Comparison of ENCODE assay signal across 10 cellular contexts in genomic region chr4:38806251-38806650, GRCh38. TPM values are rescaled to one million over a fixed set of nuclear protein-coding genes. Genes with fewer than 3 reads are reported as not detected.
DNase-seq lines count a peak whose midpoint lies in the region; ATAC-seq, FAIRE-seq and TF ChIP-seq lines count a peak whose summit lies in the region.
"Not testable (repeated sequence)": the region's sequence is repeated elsewhere in the genome, so short reads cannot be mapped to it uniquely, and the experiment has no call there.
"Had no signal": no experiment of that assay in that cellular context is flagged by ENCODE, and none has a peak within 500 bp of the region (broad histone marks: within the 10 kb centered on the region; RNA-seq: fewer than 3 reads in every experiment).

No MANE protein-coding gene starts in this region.

- POLR2A ChIA-PET in naive thymus-derived CD4-positive, alpha-beta T cell (lab: Charles Lee) = not testable (repeated sequence)

- not testable (repeated sequence) for TF ChIP-seq POLR2A in GM12892 (IDR thresholded peaks at IDR 0.05; ENCODE audit: low read depth, low read length); Peyer's patch (IDR thresholded peaks at IDR 0.05)

- ATAC-seq in activated T-cell treated with anti-CD3 and anti-CD28 coated beads, Interleukin-2, amount 50 U/mL, for 4 hours; naive thymus-derived CD4-positive, alpha-beta T cell; stimulated activated memory B cell treated with anti-CD40 and anti-IgM and Interleukin-4, amounts not matched to agents 10 μg/mL and 1 μg/mL and 100 μg/mL, for 72 hours: not testable (repeated sequence)

- peaks cover 17% of the 10 kb centered on the region for H3K36me3 Mint-ChIP-seq in activated T-cell treated with anti-CD3 and anti-CD28 coated beads, Interleukin-2, amount 50 U/mL, for 4 hours (ENCODE audit: insufficient read depth)
- H3K36me3 Mint-ChIP-seq in naive thymus-derived CD4-positive, alpha-beta T cell = peaks cover 14 to 30% (median 22%) of the 10 kb centered on the region in 5 donors
- peaks cover 27% of the 10 kb centered on the region for H3K36me3 Mint-ChIP-seq in stimulated activated memory B cell treated with anti-CD40 and anti-IgM and Interleukin-4, amounts not matched to agents 10 μg/mL and 1 μg/mL and 100 μg/mL, for 72 hours

- H3K27ac ChIP-seq in Peyer's patch (peak overlapping the region in 3 of 4 donors; percentile 66 to 81 (median 69)), caudate nucleus (ENCODE audit: low read depth, low read length) (peak overlapping the region; percentile 85), left ventricle myocardium inferior (replicated peaks) (peak overlapping the region; percentile 81)
- H3K27ac ChIP-seq in naive thymus-derived CD4-positive, alpha-beta T cell (ENCODE audit: low read depth, low read length) = peak overlapping the region; percentile 61

- not testable (repeated sequence) for H3K27me3 Mint-ChIP-seq in activated T-cell treated with anti-CD3 and anti-CD28 coated beads, Interleukin-2, amount 50 U/mL, for 4 hours (ENCODE audit: low read depth); naive thymus-derived CD4-positive, alpha-beta T cell; stimulated activated memory B cell treated with anti-CD40 and anti-IgM and Interleukin-4, amounts not matched to agents 10 μg/mL and 1 μg/mL and 100 μg/mL, for 72 hours

- DNase-seq in GM12892 (ENCODE audit: insufficient read length); Peyer's patch; activated T-cell treated with anti-CD3 and anti-CD28 coated beads, Interleukin-2, amount 50 U/mL, for 4 hours; caudate nucleus (lab: John Stamatoyannopoulos, UW); left ventricle myocardium inferior; naive thymus-derived CD4-positive, alpha-beta T cell: not testable (repeated sequence)

- not testable (repeated sequence) for H3K4me3 ChIP-seq in Peyer's patch
- H3K4me3 ChIP-seq in left ventricle myocardium inferior = peak overlapping the region; percentile 55
- peak overlapping the region; percentile 51 for H3K4me3 ChIP-seq in naive thymus-derived CD4-positive, alpha-beta T cell (ENCODE audit: low read length)

- not testable (repeated sequence) for H3K9me3 ChIP-seq in Peyer's patch; left ventricle myocardium inferior (replicated peaks)
- peaks cover 0 to 19% (median 0%) of the 10 kb centered on the region in 3 experiments for H3K9me3 ChIP-seq in naive thymus-derived CD4-positive, alpha-beta T cell (ENCODE audit: control insufficient read depth in 2 of 3, low read length in 3 of 3)

- H3K4me1 Mint-ChIP-seq in activated T-cell treated with anti-CD3 and anti-CD28 coated beads, Interleukin-2, amount 50 U/mL, for 4 hours (ENCODE audit: low read depth) = peaks cover 38% of the 10 kb centered on the region
- H3K4me1 Mint-ChIP-seq in naive thymus-derived CD4-positive, alpha-beta T cell = peaks cover 27 to 41% (median 39%) of the 10 kb centered on the region in 7 donors
- peaks cover 59% of the 10 kb centered on the region for H3K4me1 Mint-ChIP-seq in stimulated activated memory B cell treated with anti-CD40 and anti-IgM and Interleukin-4, amounts not matched to agents 10 μg/mL and 1 μg/mL and 100 μg/mL, for 72 hours

- not testable (repeated sequence) for H3K9me3 Mint-ChIP-seq in activated T-cell treated with anti-CD3 and anti-CD28 coated beads, Interleukin-2, amount 50 U/mL, for 4 hours; stimulated activated memory B cell treated with anti-CD40 and anti-IgM and Interleukin-4, amounts not matched to agents 10 μg/mL and 1 μg/mL and 100 μg/mL, for 72 hours
- H3K9me3 Mint-ChIP-seq in naive thymus-derived CD4-positive, alpha-beta T cell = peaks cover 6 to 28% (median 13%) of the 10 kb centered on the region in 11 donors

- peak overlapping the region in 5 of 9 donors; percentile 62 to 99 (median 94) for H3K27ac Mint-ChIP-seq in naive thymus-derived CD4-positive, alpha-beta T cell
- peak overlapping the region; percentile 97 for H3K27ac Mint-ChIP-seq in stimulated activated memory B cell treated with anti-CD40 and anti-IgM and Interleukin-4, amounts not matched to agents 10 μg/mL and 1 μg/mL and 100 μg/mL, for 72 hours

- H3K4me1 ChIP-seq in Peyer's patch = peaks cover 0 to 10% (median 5%) of the 10 kb centered on the region in 4 donors
- peaks cover 20% of the 10 kb centered on the region for H3K4me1 ChIP-seq in left ventricle myocardium inferior
- H3K4me1 ChIP-seq in naive thymus-derived CD4-positive, alpha-beta T cell (ENCODE audit: control insufficient read depth in 2 of 2, insufficient read depth in 2 of 2, low read length in 2 of 2) = peaks cover 8 to 12% of the 10 kb centered on the region in 2 donors

- intact Hi-C loops in left ventricle myocardium inferior (cut with micrococcal nuclease); naive thymus-derived CD4-positive, alpha-beta T cell (cut with micrococcal nuclease): not testable (repeated sequence)

- H3K4me3 Mint-ChIP-seq in activated T-cell treated with anti-CD3 and anti-CD28 coated beads, Interleukin-2, amount 50 U/mL, for 4 hours = peak overlapping the region; percentile 82
- H3K4me3 Mint-ChIP-seq in naive thymus-derived CD4-positive, alpha-beta T cell = peak overlapping the region in 9 of 10 donors; percentile 25 to 94 (median 90)
- peak overlapping the region; percentile 39 for H3K4me3 Mint-ChIP-seq in stimulated activated memory B cell treated with anti-CD40 and anti-IgM and Interleukin-4, amounts not matched to agents 10 μg/mL and 1 μg/mL and 100 μg/mL, for 72 hours

- not testable (repeated sequence) for H3K27me3 ChIP-seq in Peyer's patch; left ventricle myocardium inferior (ENCODE audit: low read depth); naive thymus-derived CD4-positive, alpha-beta T cell (ENCODE audit: control insufficient read depth in 2 of 2, insufficient read depth in 2 of 2, low read length in 2 of 2)

- TF ChIP-seq CTCF in Peyer's patch (IDR thresholded peaks at IDR 0.05); left ventricle myocardium inferior (IDR thresholded peaks at IDR 0.05; ENCODE audit: borderline replicate concordance): not testable (repeated sequence)

- CTCF ChIA-PET in naive thymus-derived CD4-positive, alpha-beta T cell (lab: Charles Lee) = interaction anchor here (3.0 kb wide), 1 partner anchor 25 kb away, joined by 22 read pairs; the partner anchor contains the start of gene TLR10

- FAIRE-seq in GM12892 (lab: Jason Lieb, UNC) = peak; percentile 24

- H3K36me3 ChIP-seq in Peyer's patch = not testable (repeated sequence)
- H3K36me3 ChIP-seq in left ventricle myocardium inferior = peaks cover 10% of the 10 kb centered on the region
- H3K36me3 ChIP-seq in naive thymus-derived CD4-positive, alpha-beta T cell (ENCODE audit: control insufficient read depth in 2 of 3, insufficient read depth in 3 of 3, low read length in 3 of 3) = peaks cover 0 to 15% (median 0%) of the 10 kb centered on the region in 3 experiments

RNA-seq across cellular contexts. Expression of gene TLR1, which starts 1.7 kb away (rescaled TPM):
- polyA plus RNA-seq in GM12892 (2012; ENCODE audit: missing spikeins) = 15.9 TPM
- total RNA-seq in Peyer's patch (10 to 100 TPM in 2 of 4 donors, 1 to 10 TPM in 2; 2.3 to 33.8 (median 8.5) TPM), left ventricle myocardium inferior (3.5 TPM)
- 1 to 10 TPM in 2 of 3 donors, under 1 TPM in 1; 0.53 to 2.0 (median 1.1) TPM for total RNA-seq in activated T-cell treated with anti-CD3 and anti-CD28 coated beads, Interleukin-2, amount 50 U/mL, for 4 hours
- total RNA-seq in naive thymus-derived CD4-positive, alpha-beta T cell = 10 to 100 TPM; 11.8 to 41.9 (median 17.7) TPM
- polyA plus RNA-seq in naive thymus-derived CD4-positive, alpha-beta T cell = 10 to 100 TPM; 22.1 to 23.0 TPM
- total RNA-seq: Caco-2 had no signal

RNA-seq across cellular contexts. Expression of gene TLR10, which starts 23.5 kb away (rescaled TPM):
- polyA plus RNA-seq in GM12892 (2012; ENCODE audit: missing spikeins) = 64.3 TPM
- total RNA-seq in Peyer's patch (10 to 100 TPM in 1 of 4 donors, 1 to 10 TPM in 1, not detected in 2; 2.0 to 37.1 TPM), left ventricle myocardium inferior (not detected)
- under 1 TPM in 2 of 3 donors, not detected in 1; 0.13 to 0.22 TPM for total RNA-seq in activated T-cell treated with anti-CD3 and anti-CD28 coated beads, Interleukin-2, amount 50 U/mL, for 4 hours
- total RNA-seq in naive thymus-derived CD4-positive, alpha-beta T cell = 1 to 10 TPM in 1 of 5 experiments, under 1 TPM in 3, not detected in 1; 0.13 to 1.6 (median 0.58) TPM
- under 1 TPM; 0.14 to 0.33 TPM for polyA plus RNA-seq in naive thymus-derived CD4-positive, alpha-beta T cell
- total RNA-seq: Caco-2, M059J, PC-3 had no signal

RNA-seq across cellular contexts. Expression of gene TLR6, which starts 50.4 kb away (rescaled TPM):
- polyA plus RNA-seq in GM12892 (2012; ENCODE audit: missing spikeins) = 15.0 TPM
- total RNA-seq in Peyer's patch = 10 to 100 TPM in 1 of 4 donors, 1 to 10 TPM in 3; 1.5 to 14.9 (median 2.3) TPM
- total RNA-seq in activated T-cell treated with anti-CD3 and anti-CD28 coated beads, Interleukin-2, amount 50 U/mL, for 4 hours = 1 to 10 TPM in 1 of 3 donors, under 1 TPM in 2; 0.73 to 1.9 (median 0.95) TPM
- 0.71 TPM for total RNA-seq in left ventricle myocardium inferior
- 1 to 10 TPM in 4 of 5 experiments, under 1 TPM in 1; 1.00 to 8.8 (median 1.9) TPM for total RNA-seq in naive thymus-derived CD4-positive, alpha-beta T cell
- not detected for polyA plus RNA-seq in naive thymus-derived CD4-positive, alpha-beta T cell
- total RNA-seq: Caco-2 had no signal

Comparison
In these comparisons a context has a peak if more than half of its experiments do, and no peak if none do; other contexts are left out.
1. H3K4me3 Mint-ChIP-seq: peak in every context shown above with its lines; median percentile 90 in naive thymus-derived CD4-positive, alpha-beta T cell; 82 in activated T-cell treated with anti-CD3 and anti-CD28 coated beads, Interleukin-2, amount 50 U/mL, for 4 hours; 39 in stimulated activated memory B cell treated with anti-CD40 and anti-IgM and Interleukin-4, amounts not matched to agents 10 μg/mL and 1 μg/mL and 100 μg/mL, for 72 hours.